13 cellular contexts compared by ENCODE assay signal in the genomic region with DNA sequence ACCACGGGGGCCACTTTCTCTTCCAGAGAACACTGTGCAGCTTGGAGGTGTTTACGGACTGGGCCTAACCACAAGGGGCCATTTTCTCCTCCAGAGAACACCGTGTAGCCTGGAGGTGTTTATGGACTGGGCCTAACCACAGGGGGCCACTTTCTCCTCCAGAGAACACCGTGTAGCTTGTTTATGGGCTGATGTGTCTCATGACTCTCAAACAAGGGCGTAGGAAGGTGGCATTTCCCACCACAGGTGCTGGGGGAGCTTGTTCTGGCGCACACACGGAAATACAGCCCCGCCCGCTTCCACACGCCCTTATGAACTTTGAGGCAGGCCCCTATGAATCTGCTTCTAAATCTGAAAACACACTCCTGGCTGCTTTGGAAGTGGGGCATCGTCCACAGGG.
DNase-seq lines count a peak whose midpoint lies in the region; ATAC-seq and TF ChIP-seq lines count a peak whose summit lies in the region.
"Had no signal": no experiment of that assay in that cellular context is flagged by ENCODE, and none has a peak within 500 bp of the region (broad histone marks: within the 10 kb centered on the region; RNA-seq: fewer than 3 reads in every experiment).

No MANE protein-coding gene starts in this region.

- no peak overlapping the region for H3K27ac Mint-ChIP-seq in WTC11
- H3K27ac Mint-ChIP-seq: T-helper 1 cell treated with Interleukin-12 subunit alpha and Interleukin-12 subunit beta and Interleukin-4 antibody, amounts not matched to agents 30 μg/mL and 1 μg/mL, for 36 hours had no signal

- H3K27ac ChIP-seq in uterus (no peak overlapping the region), thyroid gland (no peak overlapping the region)
- H3K27ac ChIP-seq: BLaER1, lower lobe of right lung, upper lobe of right lung had no signal

- CTCF ChIA-PET in WTC11 (lab: Charles Lee): interaction anchor here (0.5 kb wide), 1 partner anchor 701 kb away, joined by 4 read pairs; no protein-coding TSS in a partner anchor

- H3K36me3 Mint-ChIP-seq in WTC11: peaks cover 2% of the 10 kb centered on the region; the same call in 1 of the 2 replicates

- DNase-seq in GM12865 (ENCODE audit: low read depth) (peak; percentile 22), UCSD-AML1 (lab: John Stamatoyannopoulos, UW; ENCODE audit: unreplicated experiment) (peak; percentile 31), uterus (no peak), thyroid gland (no peak), WTC11 (ENCODE audit: low spot score) (no peak)
- peak; percentile 66 for DNase-seq in central memory CD4-positive, alpha-beta T cell
- DNase-seq in stimulated activated CD4-positive, alpha-beta T cell treated with anti-CD3 and anti-CD28 coated beads, Interleukin-4, amount 100 ng/mL, for 4 hours: peak; percentile 7 to 46
- DNase-seq: effector CD4-positive, alpha-beta T cell; lower lobe of right lung; upper lobe of right lung had no signal

- H3K27me3 Mint-ChIP-seq in WTC11 (ENCODE audit: low read depth): no peaks in the 10 kb centered on the region

- no peaks in the 10 kb centered on the region for H3K27me3 ChIP-seq in uterus
- no peaks in the 10 kb centered on the region for H3K27me3 ChIP-seq in thyroid gland
- H3K27me3 ChIP-seq: BLaER1 had no signal

- no peak for TF ChIP-seq POLR2A in uterus (IDR thresholded peaks at IDR 0.05)
- no peak for TF ChIP-seq POLR2A in thyroid gland (IDR thresholded peaks at IDR 0.05)

- TF ChIP-seq CTCF in GM12865 (IDR thresholded peaks at IDR 0.05; ENCODE audit: insufficient read depth, low read depth, low read length, missing control alignments): no peak
- no peak for TF ChIP-seq CTCF in uterus (IDR thresholded peaks at IDR 0.05)
- TF ChIP-seq CTCF in thyroid gland (IDR thresholded peaks at IDR 0.05): no peak
- TF ChIP-seq CTCF in WTC11 (IDR thresholded peaks at IDR 0.05): no peak

- H3K9me3 ChIP-seq in uterus (no peaks in the 10 kb centered on the region), thyroid gland (no peaks in the 10 kb centered on the region)
- H3K9me3 ChIP-seq: BLaER1, lower lobe of right lung, upper lobe of right lung had no signal

- H3K4me1 Mint-ChIP-seq in WTC11: no peaks in the 10 kb centered on the region; the same call in 1 of the 2 replicates

- H3K4me3 ChIP-seq in GM12865 (ENCODE audit: low read depth, low read length) (no peak overlapping the region), uterus (no peak overlapping the region), thyroid gland (replicated peaks in 1 of 3) (no peak overlapping the region)
- H3K4me3 ChIP-seq: BLaER1, lower lobe of right lung, upper lobe of right lung had no signal

- H3K36me3 ChIP-seq in uterus (no peaks in the 10 kb centered on the region), thyroid gland (no peaks in the 10 kb centered on the region)
- H3K36me3 ChIP-seq: BLaER1, lower lobe of right lung, upper lobe of right lung had no signal

- POLR2A ChIA-PET in WTC11 (lab: Charles Lee): no interaction called here

- intact Hi-C loops in uterus (cut with DNase I; ENCODE audit: low total_unique reads) (no loop called here), thyroid gland (cut with DNase I) (no loop called here)

- H3K4me1 ChIP-seq in uterus (no peaks in the 10 kb centered on the region), thyroid gland (no peaks in the 10 kb centered on the region)
- H3K4me1 ChIP-seq: BLaER1, lower lobe of right lung, upper lobe of right lung had no signal

- no peak for ATAC-seq in WTC11
- ATAC-seq: upper lobe of right lung had no signal

- no peak overlapping the region for H3K4me3 Mint-ChIP-seq in WTC11
- H3K4me3 Mint-ChIP-seq: neural crest cell; T-helper 1 cell treated with Interleukin-12 subunit alpha and Interleukin-12 subunit beta and Interleukin-4 antibody, amounts not matched to agents 30 μg/mL and 1 μg/mL, for 36 hours had no signal

- 71 to 83% methylated on average over 7 to 11 of the region's 11 CpGs for WGBS in thyroid gland, 2 donors

- H3K9me3 Mint-ChIP-seq in WTC11: peaks cover 8% of the 10 kb centered on the region
- H3K9me3 Mint-ChIP-seq: neural crest cell; T-helper 1 cell treated with Interleukin-12 subunit alpha and Interleukin-12 subunit beta and Interleukin-4 antibody, amounts not matched to agents 30 μg/mL and 1 μg/mL, for 36 hours had no signal

TF ChIP-seq in WTC11, 78 proteins besides CTCF, POLR2A, EP300 and RAD21:
- no peak for TF ChIP-seq ZNF263 (CRISPR knock-in tag; IDR thresholded peaks at IDR 0.05; ENCODE audit: low read depth)
- TF ChIP-seq, protein P1, sequence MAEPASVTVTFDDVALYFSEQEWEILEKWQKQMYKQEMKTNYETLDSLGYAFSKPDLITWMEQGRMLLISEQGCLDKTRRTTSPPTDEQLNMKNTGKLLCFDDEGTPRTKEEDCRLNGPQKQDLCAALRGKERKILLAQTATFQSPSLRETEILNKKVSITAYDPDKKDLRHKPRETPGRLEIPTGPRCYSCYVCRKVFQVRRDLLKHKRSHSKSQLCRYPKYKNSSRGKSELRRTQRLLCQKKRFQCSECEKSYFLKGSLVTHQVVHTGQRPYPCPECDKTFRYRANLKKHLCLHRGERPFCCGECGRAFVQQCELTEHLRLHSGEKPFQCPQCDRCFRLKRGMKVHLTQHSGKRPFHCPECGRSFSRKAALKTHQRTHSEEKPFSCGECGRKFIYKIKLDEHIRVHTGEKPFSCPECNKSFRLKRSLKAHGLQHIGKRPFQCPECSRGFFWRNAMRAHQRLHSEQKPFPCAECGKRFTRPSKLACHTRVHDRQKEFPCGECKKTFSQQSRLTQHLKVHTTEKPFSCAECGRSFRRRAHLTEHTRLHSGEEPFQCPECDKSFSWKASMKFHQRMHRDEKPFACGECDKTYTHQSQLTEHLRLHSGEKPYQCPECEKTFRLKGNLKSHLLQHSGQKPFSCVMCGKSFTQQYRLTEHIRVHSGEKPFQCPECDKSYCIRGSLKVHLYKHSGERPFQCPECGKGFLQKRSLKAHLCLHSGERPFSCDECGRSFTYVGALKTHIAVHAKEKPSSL (CRISPR knock-in tag; conservative IDR thresholded peaks at IDR 0.05): no peak
- no peak for TF ChIP-seq FOXP1 (CRISPR knock-in tag; IDR thresholded peaks at IDR 0.05; ENCODE audit: borderline replicate concordance)
- TF ChIP-seq MXD4 (CRISPR knock-in tag; IDR thresholded peaks at IDR 0.05; ENCODE audit: borderline replicate concordance): no peak
- TF ChIP-seq OVOL2 (CRISPR knock-in tag; IDR thresholded peaks at IDR 0.05; ENCODE audit: borderline replicate concordance): no peak
- no peak for TF ChIP-seq ZNF671 (CRISPR knock-in tag; IDR thresholded peaks at IDR 0.05)
- TF ChIP-seq, protein P2, sequence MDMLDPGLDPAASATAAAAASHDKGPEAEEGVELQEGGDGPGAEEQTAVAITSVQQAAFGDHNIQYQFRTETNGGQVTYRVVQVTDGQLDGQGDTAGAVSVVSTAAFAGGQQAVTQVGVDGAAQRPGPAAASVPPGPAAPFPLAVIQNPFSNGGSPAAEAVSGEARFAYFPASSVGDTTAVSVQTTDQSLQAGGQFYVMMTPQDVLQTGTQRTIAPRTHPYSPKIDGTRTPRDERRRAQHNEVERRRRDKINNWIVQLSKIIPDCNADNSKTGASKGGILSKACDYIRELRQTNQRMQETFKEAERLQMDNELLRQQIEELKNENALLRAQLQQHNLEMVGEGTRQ (CRISPR knock-in tag; IDR thresholded peaks at IDR 0.05): no peak
- no peak for TF ChIP-seq JAZF1 (CRISPR knock-in tag; IDR thresholded peaks at IDR 0.05)
- TF ChIP-seq, protein P3, sequence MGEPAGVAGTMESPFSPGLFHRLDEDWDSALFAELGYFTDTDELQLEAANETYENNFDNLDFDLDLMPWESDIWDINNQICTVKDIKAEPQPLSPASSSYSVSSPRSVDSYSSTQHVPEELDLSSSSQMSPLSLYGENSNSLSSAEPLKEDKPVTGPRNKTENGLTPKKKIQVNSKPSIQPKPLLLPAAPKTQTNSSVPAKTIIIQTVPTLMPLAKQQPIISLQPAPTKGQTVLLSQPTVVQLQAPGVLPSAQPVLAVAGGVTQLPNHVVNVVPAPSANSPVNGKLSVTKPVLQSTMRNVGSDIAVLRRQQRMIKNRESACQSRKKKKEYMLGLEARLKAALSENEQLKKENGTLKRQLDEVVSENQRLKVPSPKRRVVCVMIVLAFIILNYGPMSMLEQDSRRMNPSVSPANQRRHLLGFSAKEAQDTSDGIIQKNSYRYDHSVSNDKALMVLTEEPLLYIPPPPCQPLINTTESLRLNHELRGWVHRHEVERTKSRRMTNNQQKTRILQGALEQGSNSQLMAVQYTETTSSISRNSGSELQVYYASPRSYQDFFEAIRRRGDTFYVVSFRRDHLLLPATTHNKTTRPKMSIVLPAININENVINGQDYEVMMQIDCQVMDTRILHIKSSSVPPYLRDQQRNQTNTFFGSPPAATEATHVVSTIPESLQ (CRISPR knock-in tag; IDR thresholded peaks at IDR 0.05): no peak
- TF ChIP-seq, protein P4, sequence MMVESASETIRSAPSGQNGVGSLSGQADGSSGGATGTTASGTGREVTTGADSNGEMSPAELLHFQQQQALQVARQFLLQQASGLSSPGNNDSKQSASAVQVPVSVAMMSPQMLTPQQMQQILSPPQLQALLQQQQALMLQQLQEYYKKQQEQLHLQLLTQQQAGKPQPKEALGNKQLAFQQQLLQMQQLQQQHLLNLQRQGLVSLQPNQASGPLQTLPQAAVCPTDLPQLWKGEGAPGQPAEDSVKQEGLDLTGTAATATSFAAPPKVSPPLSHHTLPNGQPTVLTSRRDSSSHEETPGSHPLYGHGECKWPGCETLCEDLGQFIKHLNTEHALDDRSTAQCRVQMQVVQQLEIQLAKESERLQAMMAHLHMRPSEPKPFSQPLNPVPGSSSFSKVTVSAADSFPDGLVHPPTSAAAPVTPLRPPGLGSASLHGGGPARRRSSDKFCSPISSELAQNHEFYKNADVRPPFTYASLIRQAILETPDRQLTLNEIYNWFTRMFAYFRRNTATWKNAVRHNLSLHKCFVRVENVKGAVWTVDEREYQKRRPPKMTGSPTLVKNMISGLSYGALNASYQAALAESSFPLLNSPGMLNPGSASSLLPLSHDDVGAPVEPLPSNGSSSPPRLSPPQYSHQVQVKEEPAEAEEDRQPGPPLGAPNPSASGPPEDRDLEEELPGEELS (CRISPR knock-in tag; IDR thresholded peaks at IDR 0.05): no peak

Comparison
In these comparisons a context has a peak if more than half of its experiments do, and no peak if none do; other contexts are left out.
1. DNase-seq: peak in GM12865 (single experiment), UCSD-AML1 (single experiment), central memory CD4-positive, alpha-beta T cell (single experiment) and stimulated activated CD4-positive, alpha-beta T cell treated with anti-CD3 and anti-CD28 coated beads, Interleukin-4, amount 100 ng/mL, for 4 hours (2 of 2); none in uterus (0 of 2), thyroid gland (0 of 2) and WTC11 (single experiment).